Comparison of ENCODE assay signal across 12 cellular contexts in genomic region chr6:138944412-138944811, GRCh38. TPM values are rescaled to one million over a fixed set of nuclear protein-coding genes. Genes with fewer than 3 reads are reported as not detected.
DNase-seq lines count a peak whose midpoint lies in the region; ATAC-seq lines count a peak whose summit lies in the region.
"Had no signal": no experiment of that assay in that cellular context is flagged by ENCODE, and none has a peak within 500 bp of the region (broad histone marks: within the 10 kb centered on the region; RNA-seq: fewer than 3 reads in every experiment).

No MANE protein-coding gene starts in this region.

- H3K27ac ChIP-seq in GM23248 = peak overlapping the region; percentile 45

- no peak overlapping the region for H3K27ac Mint-ChIP-seq in T-helper 2 cell treated with Interferon-gamma antibody and Interleukin-4, amounts not matched to agents 5 μg/mL and 100 μg/mL, for 36 hours
- H3K27ac Mint-ChIP-seq: IgD-negative memory B cell; nephron; stimulated activated naive CD8-positive, alpha-beta T cell treated with anti-CD3 and anti-CD28 coated beads, Interleukin-15, Interleukin-2, amounts not matched to agents 100 ng/mL and 50 ng/mL, for 24 hours had no signal

- no peaks in the 10 kb centered on the region for H3K9me3 Mint-ChIP-seq in T-helper 2 cell treated with Interferon-gamma antibody and Interleukin-4, amounts not matched to agents 5 μg/mL and 100 μg/mL, for 36 hours
- H3K9me3 Mint-ChIP-seq: IgD-negative memory B cell; nephron; stimulated activated naive CD8-positive, alpha-beta T cell treated with anti-CD3 and anti-CD28 coated beads, Interleukin-15, Interleukin-2, amounts not matched to agents 100 ng/mL and 50 ng/mL, for 24 hours had no signal

- no peaks in the 10 kb centered on the region for H3K9me3 ChIP-seq in GM23248 (ENCODE audit: low read depth)

- H3K79me2 ChIP-seq in GM23248 (ENCODE audit: insufficient read depth) = peaks cover 42% of the 10 kb centered on the region

- no peak overlapping the region for H3K4me2 ChIP-seq in GM23248 (ENCODE audit: unreplicated experiment)

- H2AFZ ChIP-seq in GM23248 = no peak overlapping the region

- H4K20me1 ChIP-seq in GM23248 (ENCODE audit: insufficient read depth) = no peaks in the 10 kb centered on the region

- ATAC-seq in GM21737 (IDR thresholded peaks at IDR 0.05; ENCODE audit: unreplicated experiment) = no peak

- peaks cover 8% of the 10 kb centered on the region; the same call in 1 of the 2 replicates for H3K4me1 ChIP-seq in GM23248 (ENCODE audit: insufficient read depth)

- H3K9me2 ChIP-seq in GM23248 (ENCODE audit: insufficient read depth) = no peaks in the 10 kb centered on the region

- no peaks in the 10 kb centered on the region for H3F3A ChIP-seq in GM23248 (ENCODE audit: insufficient read depth)

- WGBS in GM23248 (ENCODE audit: low coverage in 1 of 2, low lambda C conversion rate in 2 of 2, missing lambda C conversion rate in 2 of 2), 2 experiments = 97% methylated on average over 1 of the region's 1 CpG

- H3K36me3 Mint-ChIP-seq in T-helper 2 cell treated with Interferon-gamma antibody and Interleukin-4, amounts not matched to agents 5 μg/mL and 100 μg/mL, for 36 hours (ENCODE audit: low read depth) = peaks cover 48% of the 10 kb centered on the region

- no peaks in the 10 kb centered on the region for H3K27me3 Mint-ChIP-seq in T-helper 2 cell treated with Interferon-gamma antibody and Interleukin-4, amounts not matched to agents 5 μg/mL and 100 μg/mL, for 36 hours (ENCODE audit: low read depth)
- H3K27me3 Mint-ChIP-seq: IgD-negative memory B cell; stimulated activated naive CD8-positive, alpha-beta T cell treated with anti-CD3 and anti-CD28 coated beads, Interleukin-15, Interleukin-2, amounts not matched to agents 100 ng/mL and 50 ng/mL, for 24 hours had no signal

- H3K4me1 Mint-ChIP-seq in T-helper 2 cell treated with Interferon-gamma antibody and Interleukin-4, amounts not matched to agents 5 μg/mL and 100 μg/mL, for 36 hours (ENCODE audit: low read depth) = peaks cover 38% of the 10 kb centered on the region
- H3K4me1 Mint-ChIP-seq: nephron had no signal

- in situ Hi-C loops in Caki2 (cut with HindIII; ENCODE audit: low pct_unique_long_range_greater_than_20kb, low sequenced_read_pairs) = no loop called here
- in situ Hi-C loops in GM23248 (cut with MboI) = no loop called here

- H3K9ac ChIP-seq in GM23248 = peak overlapping the region; percentile 9; the same call in 1 of the 2 replicates

- H3K36me3 ChIP-seq in GM23248 (ENCODE audit: low read depth) = 0 out of 2 replicates have a peak, but pooled peaks cover 6% of the 10 kb centered on the region

- no peak overlapping the region for H3K4me3 Mint-ChIP-seq in T-helper 2 cell treated with Interferon-gamma antibody and Interleukin-4, amounts not matched to agents 5 μg/mL and 100 μg/mL, for 36 hours
- H3K4me3 Mint-ChIP-seq: IgD-negative memory B cell; nephron; stimulated activated naive CD8-positive, alpha-beta T cell treated with anti-CD3 and anti-CD28 coated beads, Interleukin-15, Interleukin-2, amounts not matched to agents 100 ng/mL and 50 ng/mL, for 24 hours had no signal

- DNase-seq in Caki2 (ENCODE audit: low read depth) (peak; percentile 73), GM23248 (peak; percentile 72), hepatic stellate cell (ENCODE audit: low spot score) (peak; percentile 11), cerebellar cortex (ENCODE audit: low spot score) (no peak), NOMO-1 (lab: John Stamatoyannopoulos, UW; ENCODE audit: unreplicated experiment in 2 of 2) (no peak), NCI-H1092 treated with DMSO at 0.1 percent for 48 hours (lab: John Stamatoyannopoulos, UW) (no peak)
- peak; percentile 32 for DNase-seq in T-helper 2 cell treated with Interferon-gamma antibody and Interleukin-4, amounts not matched to agents 5 μg/mL and 100 μg/mL, for 36 hours (ENCODE audit: low spot score)
- DNase-seq: SW 1271 had no signal

- H3K27me3 ChIP-seq in GM23248 (replicated peaks; ENCODE audit: insufficient read depth) = no peaks in the 10 kb centered on the region

- H3K4me3 ChIP-seq in GM23248 = no peak overlapping the region

RNA-seq across cellular contexts. Expression of gene REPS1, which starts 43.6 kb away (rescaled TPM):
- 24.7 and 33.2 TPM in 2 replicates for total RNA-seq in Caki2 (2014; rRNA removed; shearing (Covaris generic); ENCODE audit: low replicate concordance)
- 21.1 and 24.4 TPM in 2 replicates for total RNA-seq in GM23248 (2014; rRNA removed; shearing (Covaris generic))
- 12.4 and 13.1 TPM in 2 replicates for polyA plus RNA-seq in GM23248 (2016; fragmentation: Nextera tagmentation; extraction: Ambion mirVana)

Comparison
In these comparisons a context has a peak if more than half of its experiments do, and no peak if none do; other contexts are left out.
1. DNase-seq: peak in Caki2 (single experiment), GM23248 (single experiment), T-helper 2 cell treated with Interferon-gamma antibody and Interleukin-4, amounts not matched to agents 5 μg/mL and 100 μg/mL, for 36 hours (single experiment) and hepatic stellate cell (single experiment); none in cerebellar cortex (single experiment), NOMO-1 (0 of 2) and NCI-H1092 treated with DMSO at 0.1 percent for 48 hours (single experiment).